15 cellular contexts compared by ENCODE assay signal in the genomic region with DNA sequence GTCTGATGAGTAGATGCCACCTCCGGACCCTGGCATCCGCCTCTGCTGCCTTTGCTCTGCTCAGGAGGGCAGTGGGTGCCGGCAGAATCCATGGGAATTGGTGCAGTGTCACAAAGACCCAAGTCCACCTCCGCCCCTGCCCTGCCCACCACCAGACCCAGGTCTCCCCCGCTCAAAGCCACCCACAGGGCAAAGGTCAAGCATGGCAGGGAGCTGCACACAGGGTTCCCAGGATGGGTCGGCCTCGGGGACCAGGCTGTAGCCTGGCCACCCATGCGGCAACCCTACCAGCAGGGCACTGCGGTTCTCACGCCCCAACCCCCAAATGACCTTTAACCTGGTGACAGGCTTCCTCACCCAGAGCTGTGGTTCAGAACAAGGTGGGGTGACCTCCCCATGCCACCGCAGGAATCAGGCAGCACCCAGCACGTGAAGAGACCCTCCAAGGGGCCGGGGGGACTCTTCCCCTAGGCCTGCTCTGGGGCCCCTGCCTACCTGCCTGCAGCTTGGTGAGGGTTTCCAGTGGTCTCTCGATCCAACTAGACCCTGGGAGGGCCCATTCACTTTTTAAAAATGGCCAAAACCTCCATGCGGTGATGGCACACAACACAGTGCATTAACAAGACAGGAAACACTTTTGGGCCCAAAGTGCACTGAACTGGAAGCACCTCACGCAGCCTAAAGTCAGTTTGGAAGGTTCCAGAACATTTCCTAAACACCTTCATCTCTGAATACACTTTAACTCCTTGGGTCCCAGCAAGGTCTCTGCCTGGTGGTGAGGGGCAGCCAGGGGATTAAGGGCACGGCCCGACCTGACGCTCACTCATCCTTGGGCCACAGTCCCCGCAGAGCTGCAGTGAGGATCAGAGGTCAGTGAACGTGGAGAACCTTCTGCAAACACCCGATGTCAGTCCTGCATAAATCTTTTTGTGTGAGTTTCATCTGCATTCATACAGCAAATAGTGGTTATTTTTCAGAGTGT. TPM values are rescaled to one million over a fixed set of nuclear protein-coding genes. Genes with fewer than 3 reads are reported as not detected.
DNase-seq lines count a peak whose midpoint lies in the region; ATAC-seq and TF ChIP-seq lines count a peak whose summit lies in the region.
"Had no signal": no experiment of that assay in that cellular context is flagged by ENCODE, and none has a peak within 500 bp of the region (broad histone marks: within the 10 kb centered on the region; RNA-seq: fewer than 3 reads in every experiment).

No MANE protein-coding gene starts in this region.

- no peak for TF ChIP-seq CTCF in Peyer's patch (IDR thresholded peaks at IDR 0.05)

- intact Hi-C loops in right cardiac atrium (cut with DNase I): no loop called here
- intact Hi-C loops in posterior vena cava (cut with DNase I): no loop called here

- TF ChIP-seq POLR2A in Peyer's patch (IDR thresholded peaks at IDR 0.05): no peak

- POLR2A ChIA-PET in CD8-positive, alpha-beta memory T cell (lab: Charles Lee): no interaction called here

- no peaks in the 10 kb centered on the region for H3K36me3 ChIP-seq in CD8-positive, alpha-beta memory T cell (ENCODE audit: insufficient read depth, low read length)
- no peaks in the 10 kb centered on the region for H3K36me3 ChIP-seq in Peyer's patch
- H3K36me3 ChIP-seq: brain microvascular endothelial cell had no signal

- H3K4me3 ChIP-seq in CD8-positive, alpha-beta memory T cell (ENCODE audit: low read length): no peak overlapping the region
- H3K4me3 ChIP-seq in Peyer's patch (no peak overlapping the region), right cardiac atrium (ENCODE audit: low read length) (no peak overlapping the region)

- no peaks in the 10 kb centered on the region for H3K9me3 ChIP-seq in CD8-positive, alpha-beta memory T cell (ENCODE audit: low read length)
- H3K9me3 ChIP-seq in Peyer's patch (no peaks in the 10 kb centered on the region), right cardiac atrium (ENCODE audit: control insufficient read depth, low read length) (no peaks in the 10 kb centered on the region)

- 75% methylated on average over 22 of the region's 22 CpGs for WGBS in right cardiac atrium

- DNase-seq in CD8-positive, alpha-beta memory T cell: peak in 1 of 5 donors; percentile 26
- DNase-seq in Peyer's patch (peak in 2 of 3 donors; percentile 55 to 67), right cardiac atrium (peak in 2 of 3 donors; percentile 49 to 53), posterior vena cava (ENCODE audit: low spot score) (peak; percentile 65), putamen (ENCODE audit: low spot score) (no peak), GM19238 (ENCODE audit: insufficient read length, low spot score) (no peak), EL (no peak), GF-D8 (lab: John Stamatoyannopoulos, UW) (no peak)
- DNase-seq: brain microvascular endothelial cell, NCI-H1092, NCI-H446 had no signal

- H3K4me1 ChIP-seq in CD8-positive, alpha-beta memory T cell (ENCODE audit: insufficient read depth, low read length): peaks cover 16% of the 10 kb centered on the region
- peaks cover 7 to 89% (median 25%) of the 10 kb centered on the region in 4 donors for H3K4me1 ChIP-seq in Peyer's patch
- H3K4me1 ChIP-seq in right cardiac atrium (ENCODE audit: control insufficient read depth, insufficient read depth, low read length): peaks cover 31% of the 10 kb centered on the region

- H3K4me3 Mint-ChIP-seq in CD8-positive, alpha-beta memory T cell: no peak overlapping the region
- H3K4me3 Mint-ChIP-seq: stimulated activated effector memory CD8-positive, alpha-beta T cell treated with anti-CD3 and anti-CD28 coated beads, Interleukin-12 subunit alpha, Interleukin-12 subunit beta, amount 100 ng/mL, for 72 hours had no signal

- H3K27ac Mint-ChIP-seq in CD8-positive, alpha-beta memory T cell: no peak overlapping the region
- H3K27ac Mint-ChIP-seq: activated T-helper 2 cell treated with anti-CD3 and anti-CD28 coated beads, Interferon-gamma antibody, Interleukin-2, Interleukin-4, amounts not matched to agents 10 μg/mL and 5 μg/mL and 100 μg/mL, durations not matched to agents 14 hours and 24 hours and 36 hours; stimulated activated effector memory CD8-positive, alpha-beta T cell treated with anti-CD3 and anti-CD28 coated beads, Interleukin-12 subunit alpha, Interleukin-12 subunit beta, amount 100 ng/mL, for 72 hours had no signal

- H3K36me3 Mint-ChIP-seq in CD8-positive, alpha-beta memory T cell: no peaks in the 10 kb centered on the region
- H3K36me3 Mint-ChIP-seq: stimulated activated effector memory CD8-positive, alpha-beta T cell treated with anti-CD3 and anti-CD28 coated beads, Interleukin-12 subunit alpha, Interleukin-12 subunit beta, amount 100 ng/mL, for 72 hours had no signal

- no peaks in the 10 kb centered on the region for H3K27me3 ChIP-seq in CD8-positive, alpha-beta memory T cell (ENCODE audit: insufficient read depth, low read length, poor library complexity, severe bottlenecking)
- H3K27me3 ChIP-seq in Peyer's patch (no peaks in the 10 kb centered on the region), right cardiac atrium (ENCODE audit: control insufficient read depth, insufficient read depth) (no peaks in the 10 kb centered on the region)
- H3K27me3 ChIP-seq: brain microvascular endothelial cell had no signal

- CTCF ChIA-PET in CD8-positive, alpha-beta memory T cell (lab: Charles Lee): no interaction called here

- peaks cover 17 to 29% (median 18%) of the 10 kb centered on the region in 3 donors for H3K4me1 Mint-ChIP-seq in CD8-positive, alpha-beta memory T cell

- no peaks in the 10 kb centered on the region for H3K9me3 Mint-ChIP-seq in CD8-positive, alpha-beta memory T cell
- H3K9me3 Mint-ChIP-seq: activated T-helper 2 cell treated with anti-CD3 and anti-CD28 coated beads, Interferon-gamma antibody, Interleukin-2, Interleukin-4, amounts not matched to agents 10 μg/mL and 5 μg/mL and 100 μg/mL, durations not matched to agents 14 hours and 24 hours and 36 hours; stimulated activated effector memory CD8-positive, alpha-beta T cell treated with anti-CD3 and anti-CD28 coated beads, Interleukin-12 subunit alpha, Interleukin-12 subunit beta, amount 100 ng/mL, for 72 hours had no signal

- ATAC-seq in right cardiac atrium: no peak
- ATAC-seq: HCT116 had no signal

- H3K27me3 Mint-ChIP-seq in CD8-positive, alpha-beta memory T cell: no peaks in the 10 kb centered on the region

- H3K27ac ChIP-seq in CD8-positive, alpha-beta memory T cell (ENCODE audit: low read depth, low read length): peak overlapping the region; percentile 12
- peak overlapping the region in 3 of 4 donors; percentile 21 to 66 (median 37) for H3K27ac ChIP-seq in Peyer's patch
- H3K27ac ChIP-seq in right cardiac atrium (ENCODE audit: low read length): no peak overlapping the region
- H3K27ac ChIP-seq: brain microvascular endothelial cell, C4-2B had no signal

RNA-seq across cellular contexts. Expression of gene GAS6, which starts 11.0 kb away (rescaled TPM):
- under 1 TPM; 0.42 to 0.50 TPM for total RNA-seq in CD8-positive, alpha-beta memory T cell
- 0.47 TPM for polyA plus RNA-seq in CD8-positive, alpha-beta memory T cell
- total RNA-seq in Peyer's patch (100 to 1,000 TPM; 132 to 226 (median 154) TPM), right cardiac atrium (100 to 1,000 TPM; 197 to 213 (median 202) TPM), posterior vena cava (100 to 1,000 TPM; 201 to 215 TPM)
- polyA plus RNA-seq in right cardiac atrium: 273 TPM

Comparison
In these comparisons a context has a peak if more than half of its experiments do, and no peak if none do; other contexts are left out.
1. DNase-seq: peak in Peyer's patch (2 of 3), right cardiac atrium (2 of 3) and posterior vena cava (single experiment); none in putamen (single experiment), GM19238 (single experiment), EL (single experiment) and GF-D8 (single experiment).
2. RNA of gene GAS6, which starts 11.0 kb away (total RNA-seq): 201 to 215 TPM in posterior vena cava, 197 to 213 TPM in right cardiac atrium and 132 to 226 TPM in Peyer's patch; 0.42 to 0.50 TPM in CD8-positive, alpha-beta memory T cell; every median in the first group is over 10 times any median in the second.